8 cellular contexts compared by ENCODE assay signal in genomic region chr11:87097582-87097981, GRCh38. TPM values are rescaled to one million over a fixed set of nuclear protein-coding genes. Genes with fewer than 3 reads are reported as not detected.
DNase-seq lines count a peak whose midpoint lies in the region; ATAC-seq and TF ChIP-seq lines count a peak whose summit lies in the region.

No MANE protein-coding gene starts in this region.

- peak overlapping the region in 1 of 2 donors; percentile 32 for H3K27ac Mint-ChIP-seq in natural killer cell treated with Interleukin-12 subunit alpha and Interleukin-12 subunit beta and Interleukin-15 and Interleukin-18, amount 100 ng/mL, for 72 hours

- H3K27me3 ChIP-seq in H7 (ENCODE audit: control insufficient read depth, insufficient read depth, low read length) (no peaks in the 10 kb centered on the region), MM.1S (replicated peaks; ENCODE audit: insufficient read depth, low read length) (no peaks in the 10 kb centered on the region), esophagus muscularis mucosa (no peaks in the 10 kb centered on the region)

- H3F3A ChIP-seq in MM.1S (ENCODE audit: insufficient read depth, low read length) = no peaks in the 10 kb centered on the region

- H3K79me2 ChIP-seq in MM.1S (ENCODE audit: low read length) = no peaks in the 10 kb centered on the region

- no peaks in the 10 kb centered on the region for H3K9me2 ChIP-seq in MM.1S (replicated peaks; ENCODE audit: insufficient read depth, low read length)

- H3K27ac ChIP-seq in MM.1S (ENCODE audit: low read length) (no peak overlapping the region), VCaP (peak overlapping the region; percentile 2; the same call in 1 of the 2 replicates), esophagus muscularis mucosa (replicated peaks in 1 of 4) (no peak overlapping the region)

- no peaks in the 10 kb centered on the region for H3K9me3 ChIP-seq in MM.1S (replicated peaks; ENCODE audit: insufficient read depth, low read length)
- H3K9me3 ChIP-seq in esophagus muscularis mucosa = peaks cover 0 to 10% (median 8%) of the 10 kb centered on the region in 4 donors

- H3K4me1 ChIP-seq in MM.1S (ENCODE audit: low read length) (no peaks in the 10 kb centered on the region), esophagus muscularis mucosa (no peaks in the 10 kb centered on the region)

- ATAC-seq in natural killer cell treated with Interleukin-12 subunit alpha and Interleukin-12 subunit beta and Interleukin-15 and Interleukin-18, amount 100 ng/mL, for 72 hours = peak; percentile 58 to 77

- H4K20me1 ChIP-seq in MM.1S (ENCODE audit: insufficient read depth, low read length) = no peaks in the 10 kb centered on the region

- 75% methylated on average over 3 of the region's 3 CpGs for WGBS in esophagus muscularis mucosa

- no peak for TF ChIP-seq POLR2A in esophagus muscularis mucosa (IDR thresholded peaks at IDR 0.05; ENCODE audit: low read depth)

- no peaks in the 10 kb centered on the region for H3K27me3 Mint-ChIP-seq in natural killer cell treated with Interleukin-12 subunit alpha and Interleukin-12 subunit beta and Interleukin-15 and Interleukin-18, amount 100 ng/mL, for 72 hours

- H3K9me3 Mint-ChIP-seq in natural killer cell treated with Interleukin-12 subunit alpha and Interleukin-12 subunit beta and Interleukin-15 and Interleukin-18, amount 100 ng/mL, for 72 hours = no peaks in the 10 kb centered on the region

- peak; percentile 32 for DNase-seq in activated naive CD4-positive, alpha-beta T cell treated with Interleukin-2 at 50 U/mL for 16 hours
- no peak for DNase-seq in activated naive CD4-positive, alpha-beta T cell (lab: John Stamatoyannopoulos, UW)
- DNase-seq in H7 (peak; percentile 68), MM.1S (peak; percentile 32), esophagus muscularis mucosa (ENCODE audit: extremely low spot score) (no peak), NCI-H187 (lab: John Stamatoyannopoulos, UW) (no peak)
- DNase-seq in natural killer cell treated with Interleukin-12 subunit alpha and Interleukin-12 subunit beta and Interleukin-15 and Interleukin-18, amount 100 ng/mL, for 72 hours (ENCODE audit: low spot score) = no peak

- H3K4me2 ChIP-seq in MM.1S (ENCODE audit: low read depth, low read length) = no peak overlapping the region

- peaks cover 8 to 9% of the 10 kb centered on the region in 2 donors for H3K4me1 Mint-ChIP-seq in natural killer cell treated with Interleukin-12 subunit alpha and Interleukin-12 subunit beta and Interleukin-15 and Interleukin-18, amount 100 ng/mL, for 72 hours (ENCODE audit: low read depth in 2 of 2)

- intact Hi-C loops in esophagus muscularis mucosa (cut with DNase I) = no loop called here

- no peak overlapping the region for H3K9ac ChIP-seq in MM.1S (ENCODE audit: low read length)

- no peak for TF ChIP-seq EP300 in esophagus muscularis mucosa (IDR thresholded peaks at IDR 0.05)

- H3K4me3 ChIP-seq in H7 (ENCODE audit: insufficient read depth, low read depth, low read length) = no peak overlapping the region
- no peak overlapping the region for H3K4me3 ChIP-seq in MM.1S (ENCODE audit: low read length)
- H3K4me3 ChIP-seq in esophagus muscularis mucosa = no peak overlapping the region

- peaks cover 15% of the 10 kb centered on the region for H3K36me3 Mint-ChIP-seq in natural killer cell treated with Interleukin-12 subunit alpha and Interleukin-12 subunit beta and Interleukin-15 and Interleukin-18, amount 100 ng/mL, for 72 hours

- H3K36me3 ChIP-seq in H7 (replicated peaks; ENCODE audit: control insufficient read depth, insufficient read depth, low read length) = no peaks in the 10 kb centered on the region
- no peaks in the 10 kb centered on the region for H3K36me3 ChIP-seq in MM.1S (replicated peaks; ENCODE audit: insufficient read depth, low read length)
- peaks cover 0 to 25% (median 9%) of the 10 kb centered on the region in 4 donors for H3K36me3 ChIP-seq in esophagus muscularis mucosa

- no peak overlapping the region for H3K4me3 Mint-ChIP-seq in natural killer cell treated with Interleukin-12 subunit alpha and Interleukin-12 subunit beta and Interleukin-15 and Interleukin-18, amount 100 ng/mL, for 72 hours

- TF ChIP-seq CTCF in MM.1S (IDR thresholded peaks at IDR 0.05; ENCODE audit: low read length) = peak; percentile 54
- TF ChIP-seq CTCF in VCaP (conservative IDR thresholded peaks at IDR 0.05) = peak; percentile 84
- TF ChIP-seq CTCF in esophagus muscularis mucosa (IDR thresholded peaks at IDR 0.05) = peak; percentile 33 to 66 (median 38)

- H2AFZ ChIP-seq in MM.1S (ENCODE audit: low read length) = no peak overlapping the region

RNA-seq across cellular contexts. Expression of gene TMEM135, which starts 59.8 kb away (rescaled TPM):
- 27.9 and 44.9 TPM in 2 replicates for total RNA-seq in H7 (2014; rRNA removed; shearing (Covaris generic))
- total RNA-seq in esophagus muscularis mucosa = 10 to 100 TPM; 11.6 to 19.5 (median 14.9) TPM
- total RNA-seq in natural killer cell treated with Interleukin-12 subunit alpha and Interleukin-12 subunit beta and Interleukin-15 and Interleukin-18, amount 100 ng/mL, for 72 hours = 10 to 100 TPM; 23.0 to 40.3 TPM

Comparison
In these comparisons a context has a peak if more than half of its experiments do, and no peak if none do; other contexts are left out.
1. DNase-seq: peak in activated naive CD4-positive, alpha-beta T cell treated with Interleukin-2 at 50 U/mL for 16 hours (single experiment), H7 (single experiment) and MM.1S (single experiment); none in activated naive CD4-positive, alpha-beta T cell (0 of 4), esophagus muscularis mucosa (single experiment), natural killer cell treated with Interleukin-12 subunit alpha and Interleukin-12 subunit beta and Interleukin-15 and Interleukin-18, amount 100 ng/mL, for 72 hours (single experiment) and NCI-H187 (0 of 2).
2. Peak in every context shown above with its lines, with median percentiles within 50 percentile points of each other: CTCF ChIP-seq.